ENCODE assay signal across 13 cellular contexts in genomic region chr16:57528499-57529323, GRCh38. TPM values are rescaled to one million over a fixed set of nuclear protein-coding genes. Genes with fewer than 3 reads are reported as not detected.
DNase-seq lines count a peak whose midpoint lies in the region; ATAC-seq and TF ChIP-seq lines count a peak whose summit lies in the region.
"Had no signal": no experiment of that assay in that cellular context is flagged by ENCODE, and none has a peak within 500 bp of the region (broad histone marks: within the 10 kb centered on the region; RNA-seq: fewer than 3 reads in every experiment).

No MANE protein-coding gene starts in this region.

- intact Hi-C loops in HCT116 (cut with micrococcal nuclease) = no loop called here

- no peak for DNase-seq in HCT116 (ENCODE audit: low read depth, low spot score)
- DNase-seq in WTC11 (ENCODE audit: low spot score) = peak; percentile 91
- DNase-seq in islet precursor cell = peak; percentile 84
- no peak for DNase-seq in smooth muscle cell (lab: John Stamatoyannopoulos, UW; ENCODE audit: unreplicated experiment)
- no peak for DNase-seq in stimulated activated naive CD4-positive, alpha-beta T cell (lab: John Stamatoyannopoulos, UW)
- DNase-seq in brain microvascular endothelial cell = no peak
- DNase-seq: activated CD4-positive, alpha-beta T cell treated with anti-CD3 and anti-CD28 coated beads for 48 hours; effector memory CD8-positive, alpha-beta T cell; Kasumi-1; NCI-H345 had no signal

- no peaks in the 10 kb centered on the region for H3K27me3 ChIP-seq in HCT116 (ENCODE audit: insufficient read depth, low read length)
- peaks cover 5% of the 10 kb centered on the region for H3K27me3 ChIP-seq in smooth muscle cell (ENCODE audit: low read depth)
- H3K27me3 ChIP-seq in brain microvascular endothelial cell (replicated peaks) = no peaks in the 10 kb centered on the region
- H3K27me3 ChIP-seq: SJSA1, tibial artery had no signal

- H3K4me3 Mint-ChIP-seq in WTC11 = peak overlapping the region; percentile 71

- TF ChIP-seq CTCF in HCT116 (IDR thresholded peaks at IDR 0.05 in 2 of 3, conservative IDR thresholded peaks at IDR 0.05 in 1 of 3; ENCODE audit: borderline replicate concordance in 1 of 3, insufficient read depth in 1 of 3, low read depth in 2 of 3, low read length in 2 of 3) (no peak), WTC11 (IDR thresholded peaks at IDR 0.05) (no peak), smooth muscle cell (IDR thresholded peaks at IDR 0.05; ENCODE audit: borderline replicate concordance, insufficient read depth, poor library complexity, severe bottlenecking) (no peak), brain microvascular endothelial cell (IDR thresholded peaks at IDR 0.05; ENCODE audit: low read depth, low read length, missing control alignments) (no peak)

- H3K9ac ChIP-seq in HCT116 (ENCODE audit: low read length) (peak overlapping the region; percentile 62), smooth muscle cell (ENCODE audit: low read depth) (no peak overlapping the region)

- H4K20me1 ChIP-seq in HCT116 (ENCODE audit: insufficient read depth) (no peaks in the 10 kb centered on the region), smooth muscle cell (ENCODE audit: low read depth) (peaks cover 32% of the 10 kb centered on the region)

- H3F3A ChIP-seq in smooth muscle cell (ENCODE audit: low read depth) = no peaks in the 10 kb centered on the region

- peaks cover 0 to 4% of the 10 kb centered on the region in 2 experiments; a peak in 1 of 4 replicates for H3K36me3 ChIP-seq in HCT116 (ENCODE audit: control insufficient read depth in 1 of 2, insufficient read depth in 2 of 2, low read length in 2 of 2)
- H3K36me3 ChIP-seq in smooth muscle cell (ENCODE audit: low read depth) = no peaks in the 10 kb centered on the region
- no peaks in the 10 kb centered on the region for H3K36me3 ChIP-seq in brain microvascular endothelial cell (replicated peaks)
- H3K36me3 ChIP-seq: SJSA1 had no signal

- H3K4me2 ChIP-seq in HCT116 (ENCODE audit: low read length) (peak overlapping the region; percentile 77), smooth muscle cell (peak overlapping the region; percentile 67)

- H3K79me2 ChIP-seq in HCT116 (ENCODE audit: insufficient read depth, low read length) = peaks cover 12% of the 10 kb centered on the region; the same call in 1 of the 2 replicates
- H3K79me2 ChIP-seq in smooth muscle cell (ENCODE audit: low read depth) = peaks cover 2% of the 10 kb centered on the region

- H2AFZ ChIP-seq in HCT116 (ENCODE audit: low read depth, low read length, poor library complexity, severe bottlenecking) (no peak overlapping the region), smooth muscle cell (ENCODE audit: low read depth) (no peak overlapping the region)

- POLR2A ChIA-PET in HCT116 (lab: Charles Lee) = interaction anchor here (0.5 kb wide), 1 partner anchor 39 kb away, joined by 3 read pairs; no protein-coding TSS in a partner anchor
- POLR2A ChIA-PET in WTC11 (lab: Charles Lee) = interaction anchor here (0.6 to 1.9 kb wide), 4 partner anchors 8 to 66 kb away, joined by 3 to 11 read pairs (median 4); partner anchors contain the start of genes ADGRG5, CCDC102A and POLR2C

- no peaks in the 10 kb centered on the region for H3K36me3 Mint-ChIP-seq in WTC11

- RAD21 ChIA-PET in HCT116 (lab: Charles Lee; ENCODE audit: low non-redundant PET in 1 of 2, low total read pairs in 2 of 2, uncharacterized antibody in 2 of 2, unreplicated experiment in 2 of 2) = interaction anchor here in 1 of 2 experiments (0.7 kb wide), 1 partner anchor 82 kb away, joined by 3 read pairs; the partner anchor contains the start of genes CIAPIN1 and COQ9

- ATAC-seq in HCT116 (peak; percentile 72), WTC11 (peak; percentile 61), HG02642 (IDR thresholded peaks at IDR 0.05; ENCODE audit: poor library complexity, unreplicated experiment) (no peak)

- peaks cover 55% of the 10 kb centered on the region for H3K4me1 Mint-ChIP-seq in WTC11

- CTCF ChIA-PET in HCT116 (lab: Charles Lee) (interaction anchor here (1.4 to 1.7 kb wide), 2 partner anchors 9 to 106 kb away, joined by 3 to 7 read pairs; no protein-coding TSS in a partner anchor), WTC11 (lab: Charles Lee) (interaction anchor here (0.6 to 3.6 kb wide), 14 partner anchors 8 to 111 kb away, joined by 3 to 62 read pairs (median 12); partner anchors contain the start of genes CCDC102A, DOK4 and POLR2C)

- no peaks in the 10 kb centered on the region for H3K9me3 Mint-ChIP-seq in WTC11
- H3K9me3 Mint-ChIP-seq: effector memory CD8-positive, alpha-beta T cell had no signal

- 11% methylated on average over 84 of the region's 119 CpGs for WGBS in smooth muscle cell (ENCODE audit: low lambda C conversion rate)

- peak overlapping the region; percentile 77; the same call in 1 of the 2 replicates for H3K27ac Mint-ChIP-seq in WTC11

- H3K27ac ChIP-seq in HCT116 (ENCODE audit: low read depth, low read length) (peak overlapping the region; percentile 82), smooth muscle cell (ENCODE audit: low read depth) (no peak overlapping the region), brain microvascular endothelial cell (no peak overlapping the region)
- H3K27ac ChIP-seq: SJSA1 had no signal

- TF ChIP-seq POLR2A in HCT116 (IDR thresholded peaks at IDR 0.05; ENCODE audit: borderline replicate concordance, extremely low read depth, insufficient read depth, insufficient read length) = no peak

- no TSS peak for BruUV-seq in HCT116 (replicated peaks; lab: Mats Ljungman, UMichigan)

- H3K9me3 ChIP-seq in HCT116 (ENCODE audit: control insufficient read depth in 1 of 2, insufficient read depth in 1 of 2, low read depth in 1 of 2, low read length in 2 of 2) (no peaks in the 10 kb centered on the region), smooth muscle cell (replicated peaks; ENCODE audit: low read depth) (no peaks in the 10 kb centered on the region)
- H3K9me3 ChIP-seq: SJSA1, tibial artery had no signal

- peaks cover 24% of the 10 kb centered on the region for H3K27me3 Mint-ChIP-seq in WTC11 (ENCODE audit: low read depth)
- H3K27me3 Mint-ChIP-seq: effector memory CD8-positive, alpha-beta T cell had no signal

- peaks cover 8 to 38% of the 10 kb centered on the region in 2 experiments for H3K4me1 ChIP-seq in HCT116 (ENCODE audit: control insufficient read depth in 1 of 2, insufficient read depth in 2 of 2, low read length in 2 of 2)
- peaks cover 7% of the 10 kb centered on the region for H3K4me1 ChIP-seq in smooth muscle cell (ENCODE audit: low read depth)

- no peak for TF ChIP-seq RAD21 in HCT116 (IDR thresholded peaks at IDR 0.05; ENCODE audit: low read depth)

- in situ Hi-C loops in brain microvascular endothelial cell (cut with HindIII; ENCODE audit: low pct_ligation_motif_present, low sequenced_read_pairs) = no loop called here

- H3K4me3 ChIP-seq in HCT116 (replicated peaks in 1 of 2; ENCODE audit: low read depth in 1 of 2, low read length in 2 of 2) (peak overlapping the region; percentile 55 to 64), smooth muscle cell (peak overlapping the region; percentile 24), brain microvascular endothelial cell (ENCODE audit: low read depth, low read length) (no peak overlapping the region)
- H3K4me3 ChIP-seq: SJSA1, tibial artery had no signal

- no peaks in the 10 kb centered on the region for H3K9me2 ChIP-seq in HCT116 (ENCODE audit: insufficient read depth)

TF ChIP-seq in HCT116, 20 proteins besides CTCF, POLR2A, EP300 and RAD21:
- TF ChIP-seq ZNF274 (IDR thresholded peaks at IDR 0.05; ENCODE audit: low read depth, low read length) (no peak), POLR2AphosphoS5 (IDR thresholded peaks at IDR 0.05; ENCODE audit: low read depth, low read length) (peak; percentile 58; the same call in 1 of the 2 replicates), ZFX (IDR thresholded peaks at IDR 0.05) (0 out of 2 replicates have a peak, but pooled peaks have one; percentile 53)

TF ChIP-seq in WTC11, 78 proteins besides CTCF, POLR2A, EP300 and RAD21 (continues in another document):
- TF ChIP-seq NR2C2 (CRISPR knock-in tag; IDR thresholded peaks at IDR 0.05) = no peak
- TF ChIP-seq FOXK1 (CRISPR knock-in tag; IDR thresholded peaks at IDR 0.05) = peak; percentile 28
- TF ChIP-seq FOXP4 (CRISPR knock-in tag; IDR thresholded peaks at IDR 0.05) = no peak; the same call in 1 of the 2 replicates
- TF ChIP-seq NR3C1 (CRISPR knock-in tag; conservative IDR thresholded peaks at IDR 0.05; ENCODE audit: low read depth) = no peak
- peak; percentile 74; the same call in 1 of the 2 replicates for TF ChIP-seq KAT7 (CRISPR knock-in tag; IDR thresholded peaks at IDR 0.05; ENCODE audit: borderline replicate concordance)
- TF ChIP-seq SOX15 (CRISPR knock-in tag; IDR thresholded peaks at IDR 0.05) = no peak
- peak; percentile 45; the same call in 1 of the 2 replicates for TF ChIP-seq TCF7 (CRISPR knock-in tag; IDR thresholded peaks at IDR 0.05; ENCODE audit: low read depth)

RNA-seq across cellular contexts. Expression of gene CCDC102A, which starts 7.7 kb away (rescaled TPM):
- total RNA-seq in HCT116 (2021; ENCODE audit: unreplicated experiment) (4.5 TPM), WTC11 (2021) (5.2 to 7.1 TPM (median 6.8 TPM) in 3 replicates), smooth muscle cell (10.8 and 13.4 TPM in 2 replicates)
- polyA plus RNA-seq in HCT116 (2012) = 4.0 and 5.5 TPM in 2 replicates
- 21.9 and 25.3 TPM in 2 replicates for polyA plus RNA-seq in smooth muscle cell

RNA-seq across cellular contexts. Expression of gene ADGRG5, which starts 13.7 kb away (rescaled TPM):
- total RNA-seq in HCT116 (2021; ENCODE audit: unreplicated experiment) = 3.7 TPM
- polyA plus RNA-seq in HCT116 (2012) = 2.6 and 3.4 TPM in 2 replicates
- 9.1 to 9.9 TPM (median 9.5 TPM) in 3 replicates for total RNA-seq in WTC11 (2021)
- total RNA-seq in smooth muscle cell = not detected in 2 replicates
- polyA plus RNA-seq in smooth muscle cell = not detected in 2 replicates
- total RNA-seq: SJSA1 had no signal

RNA-seq across cellular contexts. Expression of gene DOK4, which starts 42.4 kb away (rescaled TPM):
- total RNA-seq in HCT116 (2021; ENCODE audit: unreplicated experiment) (14.4 TPM), WTC11 (2021) (21.8 to 25.0 TPM (median 21.9 TPM) in 3 replicates), smooth muscle cell (36.5 and 43.5 TPM in 2 replicates)
- polyA plus RNA-seq in HCT116 (2012) = 14.7 and 17.3 TPM in 2 replicates
- polyA plus RNA-seq in smooth muscle cell = 73.6 and 95.6 TPM in 2 replicates

Comparison
In these comparisons a context has a peak if more than half of its experiments do, and no peak if none do; other contexts are left out.
1. DNase-seq: peak in WTC11 (single experiment) and islet precursor cell (single experiment); none in HCT116 (single experiment), smooth muscle cell (single experiment), stimulated activated naive CD4-positive, alpha-beta T cell (0 of 6) and brain microvascular endothelial cell (single experiment).
2. Of the 4 proteins assayed by ChIP-seq in both WTC11 and HCT116: peak only in WTC11: MAX and SP1; only in HCT116: none; in both: none; in neither: 2.